1 cellular context compared by ENCODE assay signal in genomic region chr6:149082320-149082719, GRCh38.
TF ChIP-seq lines count a peak whose summit lies in the region.

No MANE protein-coding gene starts in this region.

TF ChIP-seq in neural cell, 6 proteins besides CTCF, POLR2A, EP300 and RAD21:
- TF ChIP-seq REST (IDR thresholded peaks at IDR 0.05; ENCODE audit: borderline replicate concordance) = no peak
- peak; percentile 94 for TF ChIP-seq SMC3 (conservative IDR thresholded peaks at IDR 0.05; ENCODE audit: poor library complexity)
